1 cellular context compared by ENCODE assay signal in the genomic region with DNA sequence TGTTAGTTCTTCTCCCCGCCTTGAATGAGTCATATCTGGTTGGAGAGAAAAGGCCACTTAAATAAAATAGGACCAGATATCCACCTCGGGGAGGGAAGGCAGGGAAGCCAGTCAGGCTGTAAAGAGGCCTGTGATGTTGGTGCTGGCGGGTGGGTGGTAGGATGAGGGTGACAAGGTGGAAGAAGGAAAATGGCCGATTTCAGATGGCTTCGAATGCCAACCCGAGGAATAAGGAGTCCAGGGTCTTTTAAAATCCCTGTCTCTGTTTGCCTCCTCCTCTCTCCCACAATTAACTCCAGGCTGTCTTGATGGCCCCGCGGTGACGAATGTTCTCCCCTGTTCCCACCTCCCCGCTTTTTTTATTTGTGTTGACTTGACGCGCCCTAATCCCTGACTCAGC.
TF ChIP-seq lines count a peak whose summit lies in the region.

No MANE protein-coding gene starts in this region.

TF ChIP-seq in HEK293, 187 proteins besides CTCF, POLR2A, EP300 and RAD21 (continued from another document):
- TF ChIP-seq, protein P1, sequence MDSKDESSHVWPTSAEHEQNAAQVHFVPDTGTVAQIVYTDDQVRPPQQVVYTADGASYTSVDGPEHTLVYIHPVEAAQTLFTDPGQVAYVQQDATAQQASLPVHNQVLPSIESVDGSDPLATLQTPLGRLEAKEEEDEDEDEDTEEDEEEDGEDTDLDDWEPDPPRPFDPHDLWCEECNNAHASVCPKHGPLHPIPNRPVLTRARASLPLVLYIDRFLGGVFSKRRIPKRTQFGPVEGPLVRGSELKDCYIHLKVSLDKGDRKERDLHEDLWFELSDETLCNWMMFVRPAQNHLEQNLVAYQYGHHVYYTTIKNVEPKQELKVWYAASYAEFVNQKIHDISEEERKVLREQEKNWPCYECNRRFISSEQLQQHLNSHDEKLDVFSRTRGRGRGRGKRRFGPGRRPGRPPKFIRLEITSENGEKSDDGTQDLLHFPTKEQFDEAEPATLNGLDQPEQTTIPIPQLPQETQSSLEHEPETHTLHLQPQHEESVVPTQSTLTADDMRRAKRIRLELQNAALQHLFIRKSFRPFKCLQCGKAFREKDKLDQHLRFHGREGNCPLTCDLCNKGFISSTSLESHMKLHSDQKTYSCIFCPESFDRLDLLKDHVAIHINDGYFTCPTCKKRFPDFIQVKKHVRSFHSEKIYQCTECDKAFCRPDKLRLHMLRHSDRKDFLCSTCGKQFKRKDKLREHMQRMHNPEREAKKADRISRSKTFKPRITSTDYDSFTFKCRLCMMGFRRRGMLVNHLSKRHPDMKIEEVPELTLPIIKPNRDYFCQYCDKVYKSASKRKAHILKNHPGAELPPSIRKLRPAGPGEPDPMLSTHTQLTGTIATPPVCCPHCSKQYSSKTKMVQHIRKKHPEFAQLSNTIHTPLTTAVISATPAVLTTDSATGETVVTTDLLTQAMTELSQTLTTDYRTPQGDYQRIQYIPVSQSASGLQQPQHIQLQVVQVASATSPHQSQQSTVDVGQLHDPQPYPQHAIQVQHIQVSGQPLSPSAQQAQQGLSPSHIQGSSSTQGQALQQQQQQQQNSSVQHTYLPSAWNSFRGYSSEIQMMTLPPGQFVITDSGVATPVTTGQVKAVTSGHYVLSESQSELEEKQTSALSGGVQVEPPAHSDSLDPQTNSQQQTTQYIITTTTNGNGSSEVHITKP (tag by site-specific recombination; IDR thresholded peaks at IDR 0.05), result peak; percentile 15; the same call in 1 of the 2 replicates
- TF ChIP-seq ZNF560 (tag by site-specific recombination; IDR thresholded peaks at IDR 0.05; ENCODE audit: borderline replicate concordance) (no peak), KLF16 (tag by site-specific recombination; IDR thresholded peaks at IDR 0.05) (no peak)
